Comparison of ENCODE assay signal across 7 cellular contexts in the genomic region with DNA sequence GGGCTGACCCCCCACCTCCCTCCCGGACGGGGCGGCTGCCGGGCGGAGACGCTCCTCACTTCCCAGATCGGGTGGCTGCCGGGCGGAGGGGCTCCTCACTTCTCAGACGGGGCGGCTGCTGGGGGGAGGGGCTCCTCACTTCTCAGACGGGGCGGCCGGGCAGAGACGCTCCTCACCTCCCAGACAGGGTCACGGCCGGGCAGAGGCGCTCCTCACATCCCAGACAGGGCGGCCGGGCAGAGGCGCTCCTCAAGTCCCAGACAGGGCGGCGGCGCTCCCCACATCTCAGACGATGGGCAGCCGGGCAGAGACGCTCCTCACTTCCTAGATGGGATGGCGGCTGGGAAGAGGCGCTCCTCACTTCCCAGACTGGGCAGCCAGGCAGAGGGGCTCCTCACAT. TPM values are rescaled to one million over a fixed set of nuclear protein-coding genes. Genes with fewer than 3 reads are reported as not detected.
"Had no signal": no experiment of that assay in that cellular context is flagged by ENCODE, and none has a peak within 500 bp of the region (broad histone marks: within the 10 kb centered on the region; RNA-seq: fewer than 3 reads in every experiment).

No MANE protein-coding gene starts in this region.

RNA-seq across cellular contexts. Expression of a gene that starts 24.0 kb away (rescaled TPM):
- total RNA-seq: activated CD4-positive, alpha-beta memory T cell treated with anti-CD3 and anti-CD28 coated beads for 36 hours; activated CD4-positive, alpha-beta memory T cell treated with anti-CD3 and anti-CD28 coated beads, Interleukin-2, amount 10 ng/mL, durations not matched to agents 7 days and 5 days; activated CD4-positive, alpha-beta T cell treated with anti-CD3 and anti-CD28 coated beads, Interleukin-2, amount 10 ng/mL, durations not matched to agents 24 days and 14 days; activated CD4-positive, alpha-beta T cell treated with anti-CD3 and anti-CD28 coated beads, Interleukin-2, amount 10 ng/mL, durations not matched to agents 7 days and 5 days; activated CD8-positive, alpha-beta memory T cell treated with anti-CD3 and anti-CD28 coated beads for 36 hours; activated CD8-positive, alpha-beta memory T cell treated with anti-CD3 and anti-CD28 coated beads, Interleukin-2, amount 10 ng/mL, durations not matched to agents 7 days and 5 days; T-helper 1 cell treated with Interleukin-12 subunit alpha and Interleukin-12 subunit beta and Interleukin-4 antibody, amounts not matched to agents 30 ng/mL and 1 ng/mL, for 36 hours had no signal
